In the genomic region with DNA sequence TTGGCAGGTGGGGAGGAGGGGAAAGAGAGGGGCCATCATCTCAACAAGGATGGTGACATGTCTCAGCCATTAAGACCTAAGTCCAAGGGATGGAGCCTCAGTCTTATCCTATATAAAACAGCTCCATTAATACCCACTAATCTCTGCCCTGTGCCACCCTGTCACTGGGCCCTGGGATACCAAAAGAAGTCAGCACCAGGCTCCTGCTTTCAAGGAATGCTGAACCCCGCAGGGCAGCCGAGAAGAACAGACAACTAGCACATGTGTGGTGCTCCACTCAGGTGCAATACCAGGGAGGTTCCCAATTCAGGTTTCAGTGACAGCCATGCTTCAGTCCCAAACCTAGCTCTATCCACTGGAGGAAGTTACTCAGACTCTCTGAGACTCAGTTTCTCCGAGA, we compare ENCODE assay signal across 23 cellular contexts.
"Had no signal": no experiment of that assay in that cellular context is flagged by ENCODE, and none has a peak within 500 bp of the region (broad histone marks: within the 10 kb centered on the region; RNA-seq: fewer than 3 reads in every experiment).

No MANE protein-coding gene starts in this region.

- H3K4me1 Mint-ChIP-seq: activated CD4-positive, alpha-beta T cell treated with anti-CD3 and anti-CD28 coated beads for 36 hours; activated CD4-positive, alpha-beta T cell treated with anti-CD3 and anti-CD28 coated beads, Interleukin-2, amount 10 ng/mL, durations not matched to agents 24 days and 14 days; activated T-helper 17 cell treated with anti-CD3 and anti-CD28 coated beads, Interleukin-2, amount 50 U/mL, for 72 hours had no signal

- H3K27me3 ChIP-seq: body of pancreas had no signal

- H3K4me3 Mint-ChIP-seq: activated CD4-positive, alpha-beta memory T cell treated with anti-CD3 and anti-CD28 coated beads for 36 hours; activated CD4-positive, alpha-beta T cell treated with anti-CD3 and anti-CD28 coated beads for 36 hours; activated CD4-positive, alpha-beta T cell treated with anti-CD3 and anti-CD28 coated beads, Interleukin-2, amount 10 ng/mL, durations not matched to agents 24 days and 14 days; activated naive CD8-positive, alpha-beta T cell; activated T-cell treated with anti-CD3 and anti-CD28 coated beads, Interleukin-2, amount 50 U/mL, for 4 hours; activated T-helper 17 cell treated with anti-CD3 and anti-CD28 coated beads, Interleukin-2, amount 50 U/mL, for 72 hours had no signal

- H3K4me1 ChIP-seq: body of pancreas had no signal

- H3K36me3 Mint-ChIP-seq: activated CD4-positive, alpha-beta memory T cell treated with anti-CD3 and anti-CD28 coated beads for 36 hours; activated naive CD8-positive, alpha-beta T cell had no signal

- H3K27ac Mint-ChIP-seq: activated CD4-positive, alpha-beta memory T cell treated with anti-CD3 and anti-CD28 coated beads for 36 hours; activated CD4-positive, alpha-beta T cell treated with anti-CD3 and anti-CD28 coated beads for 36 hours; activated CD4-positive, alpha-beta T cell treated with anti-CD3 and anti-CD28 coated beads, Interleukin-2, amount 10 ng/mL, durations not matched to agents 24 days and 14 days; activated naive CD8-positive, alpha-beta T cell; activated T-helper 17 cell treated with anti-CD3 and anti-CD28 coated beads, Interleukin-2, amount 50 U/mL, for 72 hours had no signal

- H3K27ac ChIP-seq: body of pancreas, epithelial cell of prostate had no signal

- H3K4me3 ChIP-seq: body of pancreas had no signal

- DNase-seq: activated CD4-positive, alpha-beta memory T cell treated with anti-CD3 and anti-CD28 coated beads for 36 hours; activated CD4-positive, alpha-beta T cell treated with anti-CD3 and anti-CD28 coated beads for 36 hours; activated CD4-positive, alpha-beta T cell treated with anti-CD3 and anti-CD28 coated beads, Interleukin-2, amount 10 ng/mL, durations not matched to agents 24 days and 14 days; activated CD4-positive, CD25-positive, alpha-beta regulatory T cell; activated CD4-positive, CD25-positive, alpha-beta regulatory T cell treated with anti-CD3 and anti-CD28 coated beads, Interleukin-2, amount 50 U/mL, for 72 hours; activated CD8-positive, alpha-beta memory T cell treated with anti-CD3 and anti-CD28 coated beads for 24 hours; activated effector memory CD4-positive, alpha-beta T cell treated with Interleukin-2 at 50 U/mL for 16 hours; activated gamma-delta T cell treated with Interleukin-2 at 50 U/mL for 16 hours; activated naive CD4-positive, alpha-beta T cell treated with anti-CD3 and anti-CD28 coated beads, Interleukin-2, amount 50 U/mL, for 16 hours; activated naive CD4-positive, alpha-beta T cell treated with Interleukin-2 at 50 U/mL for 16 hours; activated T-cell treated with anti-CD3 and anti-CD28 coated beads, Interleukin-2, amount 50 U/mL, for 4 hours; amniotic stem cell; anterior cingulate cortex; body of pancreas; caudate nucleus; cortex of kidney; dermis blood vessel endothelial cell; effector CD8-positive, alpha-beta T cell; foreskin fibroblast; T-helper 2 cell had no signal

- H3K9me3 ChIP-seq: body of pancreas had no signal

- H3K9me3 Mint-ChIP-seq: activated CD4-positive, alpha-beta memory T cell treated with anti-CD3 and anti-CD28 coated beads for 36 hours; activated CD4-positive, alpha-beta T cell treated with anti-CD3 and anti-CD28 coated beads, Interleukin-2, amount 10 ng/mL, durations not matched to agents 24 days and 14 days; activated T-helper 17 cell treated with anti-CD3 and anti-CD28 coated beads, Interleukin-2, amount 50 U/mL, for 72 hours had no signal
